In the genomic region with DNA sequence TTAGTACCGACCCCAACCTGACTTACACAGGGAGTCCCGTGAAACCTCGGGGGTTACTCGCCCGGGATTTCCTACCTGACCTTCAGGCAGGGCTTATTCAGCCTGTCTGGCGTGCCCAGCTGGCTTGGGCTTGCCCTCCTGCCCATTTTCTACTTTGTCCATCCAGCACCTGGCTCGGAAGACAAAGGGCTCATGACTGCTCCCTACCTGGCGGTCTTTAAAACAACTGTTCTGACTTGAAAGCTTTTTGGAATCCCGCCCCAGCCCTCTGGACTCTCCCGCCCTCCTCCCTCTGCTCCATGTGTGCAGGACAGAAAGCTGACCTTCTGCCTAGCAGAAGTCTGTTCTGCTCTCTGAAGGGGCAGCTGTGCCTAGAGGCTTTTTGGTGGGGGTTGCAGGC, we compare ENCODE assay signal across 1 cellular context.
TF ChIP-seq lines count a peak whose summit lies in the region.

No MANE protein-coding gene starts in this region.

TF ChIP-seq in GM23338, 12 proteins besides CTCF, POLR2A, EP300 and RAD21 (continued from another document):
- TF ChIP-seq ZNF331 (CRISPR knock-in tag; IDR thresholded peaks at IDR 0.05; ENCODE audit: low read depth) (no peak), JUNB (IDR thresholded peaks at IDR 0.05; ENCODE audit: unreplicated experiment) (no peak)
